17 cellular contexts compared by ENCODE assay signal in the genomic region with DNA sequence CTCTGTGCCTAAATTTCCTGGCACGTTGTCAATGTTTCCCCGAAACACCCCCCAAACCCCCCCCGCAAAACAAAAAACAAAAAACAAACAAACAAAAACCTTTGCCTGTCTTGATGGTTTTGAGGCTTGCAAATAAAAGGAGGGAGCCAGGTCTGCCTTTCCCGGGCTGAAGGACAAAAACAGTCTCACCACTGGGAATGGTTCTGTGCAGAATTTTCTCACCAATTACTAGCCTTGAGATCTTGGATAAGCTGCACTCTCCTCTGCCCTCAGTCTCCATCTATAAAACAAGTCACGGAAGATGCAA. TPM values are rescaled to one million over a fixed set of nuclear protein-coding genes. Genes with fewer than 3 reads are reported as not detected.
DNase-seq lines count a peak whose midpoint lies in the region; ATAC-seq, FAIRE-seq and TF ChIP-seq lines count a peak whose summit lies in the region.
"Had no signal": no experiment of that assay in that cellular context is flagged by ENCODE, and none has a peak within 500 bp of the region (broad histone marks: within the 10 kb centered on the region; RNA-seq: fewer than 3 reads in every experiment).

No MANE protein-coding gene starts in this region.

- dilution Hi-C loops in keratinocyte (cut with MboI; ENCODE audit: extremely low pct_ligation_motif_present, low sequenced_read_pairs): no loop called here

- no TSS peak for BruUV-seq in OCI-LY7 (replicated peaks; lab: Mats Ljungman, UMichigan)

- H3K36me3 ChIP-seq in BLaER1 (no peaks in the 10 kb centered on the region), DOHH2 (ENCODE audit: control insufficient read depth, low read length) (no peaks in the 10 kb centered on the region), OCI-LY7 (ENCODE audit: insufficient read depth, low read length) (no peaks in the 10 kb centered on the region), keratinocyte (ENCODE audit: control insufficient read depth in 2 of 2, extremely low read depth in 1 of 2, insufficient read depth in 2 of 2, low read length in 2 of 2) (no peaks in the 10 kb centered on the region)

- POLR2A ChIA-PET in OCI-LY7 (lab: Charles Lee): interaction anchor here (0.5 to 1.2 kb wide), 2 partner anchors 35 to 282 kb away, joined by 4 to 7 read pairs; no protein-coding TSS in a partner anchor

- H3K9me2 ChIP-seq in DOHH2 (replicated peaks; ENCODE audit: control insufficient read depth, low read length): no peaks in the 10 kb centered on the region
- H3K9me2 ChIP-seq in OCI-LY7 (ENCODE audit: insufficient read depth, low read length): no peaks in the 10 kb centered on the region

- no peak for ATAC-seq in GM19452 (IDR thresholded peaks at IDR 0.05; ENCODE audit: unreplicated experiment)
- ATAC-seq: CD8-positive, alpha-beta T cell; left colon had no signal

- H3K4me2 ChIP-seq in BLaER1: peak overlapping the region; percentile 21; the same call in 1 of the 2 replicates
- H3K4me2 ChIP-seq in DOHH2 (ENCODE audit: low read length): peak overlapping the region; percentile 44
- H3K4me2 ChIP-seq in OCI-LY7 (ENCODE audit: low read length): peak overlapping the region; percentile 53
- peak overlapping the region; percentile 30 for H3K4me2 ChIP-seq in keratinocyte (ENCODE audit: control insufficient read depth, extremely low read depth, insufficient read depth, low read depth, low read length)

- H3K9ac ChIP-seq in BLaER1: no peak overlapping the region
- H3K9ac ChIP-seq in keratinocyte (ENCODE audit: control insufficient read depth, extremely low read depth, insufficient read depth, low read length): no peak overlapping the region

- no peak for FAIRE-seq in keratinocyte (lab: Jason Lieb, UNC)
- FAIRE-seq: HTR-8/SVneo had no signal

- H3K4me3 ChIP-seq in BLaER1 (0 out of 2 replicates have a peak overlapping the region, but pooled peaks have one; percentile 2), DOHH2 (ENCODE audit: low read length) (peak overlapping the region; percentile 20; the same call in 1 of the 2 replicates), OCI-LY7 (ENCODE audit: low read depth, low read length, poor library complexity, severe bottlenecking) (peak overlapping the region; percentile 36), keratinocyte (ENCODE audit: control insufficient read depth in 2 of 3, extremely low read depth in 1 of 3, insufficient read depth in 2 of 3, low read depth in 1 of 3, low read length in 3 of 3) (no peak overlapping the region)

- no peaks in the 10 kb centered on the region for H3K79me2 ChIP-seq in DOHH2 (ENCODE audit: control insufficient read depth, low read length)
- no peaks in the 10 kb centered on the region for H3K79me2 ChIP-seq in OCI-LY7 (ENCODE audit: insufficient read depth, low read depth, low read length)
- H3K79me2 ChIP-seq in keratinocyte (ENCODE audit: control insufficient read depth, insufficient read depth, low read length): no peaks in the 10 kb centered on the region

- no peaks in the 10 kb centered on the region for H3F3A ChIP-seq in DOHH2 (ENCODE audit: control insufficient read depth, insufficient read depth)

- CTCF ChIA-PET in OCI-LY7 (lab: Charles Lee; ENCODE audit: unreplicated experiment): no interaction called here

- TF ChIP-seq CTCF in DOHH2 (IDR thresholded peaks at IDR 0.05; ENCODE audit: low read depth, low read length, poor library complexity, severe bottlenecking): no peak
- TF ChIP-seq CTCF in OCI-LY7 (conservative IDR thresholded peaks at IDR 0.05; ENCODE audit: low read length): no peak
- TF ChIP-seq CTCF in keratinocyte (optimal IDR thresholded peaks at IDR 0.05 in 1 of 3, IDR thresholded peaks at IDR 0.05 in 1 of 3, conservative IDR thresholded peaks at IDR 0.05 in 1 of 3; ENCODE audit: extremely low read depth in 1 of 3, insufficient read depth in 2 of 3, low read length in 3 of 3): no peak

- H3K27ac ChIP-seq in BLaER1 (no peak overlapping the region), DOHH2 (ENCODE audit: low read depth, low read length) (no peak overlapping the region), OCI-LY7 (ENCODE audit: low read depth, low read length, poor library complexity, severe bottlenecking) (no peak overlapping the region), keratinocyte (ENCODE audit: control insufficient read depth, insufficient read depth, low read length) (no peak overlapping the region)

- no peaks in the 10 kb centered on the region for H3K9me1 ChIP-seq in keratinocyte (ENCODE audit: control insufficient read depth, extremely low read depth, insufficient read depth, low read length)

- DNase-seq in OCI-LY7 (ENCODE audit: low spot score) (no peak), keratinocyte (ENCODE audit: low read depth, low spot score) (no peak), posterior vena cava (ENCODE audit: low spot score) (no peak), cardiac septum (ENCODE audit: low spot score) (no peak)
- DNase-seq: CD8-positive, alpha-beta T cell; effector memory CD4-positive, alpha-beta T cell; GDM1; hypothalamus; left colon; NCI-H1092; posterior cingulate gyrus; substantia nigra had no signal

- H3K9me3 ChIP-seq in BLaER1 (peaks cover 42% of the 10 kb centered on the region), DOHH2 (ENCODE audit: control insufficient read depth, insufficient read depth, low read length) (peaks cover 3% of the 10 kb centered on the region; the same call in 1 of the 2 replicates), OCI-LY7 (ENCODE audit: low read length) (no peaks in the 10 kb centered on the region), keratinocyte (ENCODE audit: control insufficient read depth, low read depth, low read length) (peaks cover 11% of the 10 kb centered on the region)

- H2AFZ ChIP-seq in OCI-LY7 (ENCODE audit: low read length) (no peak overlapping the region), keratinocyte (ENCODE audit: control insufficient read depth, low read length) (no peak overlapping the region)

- H4K20me1 ChIP-seq in BLaER1: peaks cover 45% of the 10 kb centered on the region; the same call in 1 of the 2 replicates
- H4K20me1 ChIP-seq in DOHH2 (ENCODE audit: control insufficient read depth, insufficient read depth, low read depth, low read length): no peaks in the 10 kb centered on the region
- no peaks in the 10 kb centered on the region for H4K20me1 ChIP-seq in OCI-LY7 (ENCODE audit: insufficient read depth, low read length)
- H4K20me1 ChIP-seq in keratinocyte (ENCODE audit: control insufficient read depth, extremely low read depth, insufficient read depth, low read length): no peaks in the 10 kb centered on the region

- H3K27me3 ChIP-seq in BLaER1 (peaks cover 100% of the 10 kb centered on the region), DOHH2 (ENCODE audit: control insufficient read depth, low read length) (peaks cover 63% of the 10 kb centered on the region), keratinocyte (ENCODE audit: control insufficient read depth, extremely low read depth, insufficient read depth, low read length) (peaks cover 99% of the 10 kb centered on the region)

- peaks cover 11% of the 10 kb centered on the region for H3K4me1 ChIP-seq in BLaER1
- peaks cover 18% of the 10 kb centered on the region for H3K4me1 ChIP-seq in DOHH2 (ENCODE audit: control insufficient read depth, low read length)
- H3K4me1 ChIP-seq in OCI-LY7 (ENCODE audit: insufficient read depth, low read length, poor library complexity, severe bottlenecking): peaks cover 13% of the 10 kb centered on the region
- peaks cover 3% of the 10 kb centered on the region for H3K4me1 ChIP-seq in keratinocyte (ENCODE audit: control insufficient read depth, extremely low read depth, insufficient read depth, low read length)

- intact Hi-C loops in OCI-LY7 (cut with micrococcal nuclease; ENCODE audit: unreplicated experiment): no loop called here
- intact Hi-C loops in posterior vena cava (cut with DNase I): no loop called here
- intact Hi-C loops in cardiac septum (cut with DNase I): no loop called here

RNA-seq across cellular contexts. Expression of a gene that starts 15.5 kb away (rescaled TPM):
- total RNA-seq in OCI-LY7 (2014; rRNA removed; shearing (Covaris generic)): 0.51 and 0.57 TPM in 2 replicates
- total RNA-seq in OCI-LY7 (2022) (0.63 and 0.79 TPM in 2 replicates), posterior vena cava (under 1 TPM in 1 of 2 donors, not detected in 1; 0.19 TPM), cardiac septum (0.30 TPM)
- polyA plus RNA-seq in keratinocyte: 0.01 to 0.04 TPM (median 0.02 TPM) in 3 replicates
- not detected for polyA plus RNA-seq in keratinocyte (2011; ENCODE audit: low read depth)
- polyA plus RNA-seq in keratinocyte (2011; cell fraction: cytosol; rRNA removed): not detected in 2 replicates
- polyA plus RNA-seq in keratinocyte (2011; cell fraction: nucleus; rRNA removed): 0.05 and 0.08 TPM in 2 replicates
- polyA plus RNA-seq in keratinocyte (2012; ENCODE audit: low replicate concordance): 0.06 TPM in 1 of 2 replicates, not detected in the other
- polyA minus RNA-seq in keratinocyte: 0.46 TPM in 1 of 3 replicates, not detected in the others
- polyA minus RNA-seq in keratinocyte (2011; cell fraction: cytosol; rRNA and poly(A)+ RNA removed): not detected
- not detected in 2 replicates for polyA minus RNA-seq in keratinocyte (2011; cell fraction: nucleus; rRNA and poly(A)+ RNA removed)
- total RNA-seq: activated CD8-positive, alpha-beta memory T cell treated with anti-CD3 and anti-CD28 coated beads for 36 hours; CD8-positive, alpha-beta T cell had no signal

RNA-seq across cellular contexts. Expression of a gene that starts 44.6 kb away (rescaled TPM):
- total RNA-seq in OCI-LY7 (2014; rRNA removed; shearing (Covaris generic)): 30.8 and 59.4 TPM in 2 replicates
- 23.0 and 27.0 TPM in 2 replicates for total RNA-seq in OCI-LY7 (2022)
- 11.2 to 19.7 TPM (median 11.6 TPM) in 3 replicates for polyA plus RNA-seq in keratinocyte
- polyA plus RNA-seq in keratinocyte (2011; ENCODE audit: low read depth): 11.0 TPM
- polyA plus RNA-seq in keratinocyte (2011; cell fraction: cytosol; rRNA removed): 9.6 and 17.4 TPM in 2 replicates
- polyA plus RNA-seq in keratinocyte (2011; cell fraction: nucleus; rRNA removed): 10.8 and 13.7 TPM in 2 replicates
- 9.0 and 9.7 TPM in 2 replicates for polyA plus RNA-seq in keratinocyte (2012; ENCODE audit: low replicate concordance)
- 0.79 to 6.7 TPM (median 2.8 TPM) in 3 replicates for polyA minus RNA-seq in keratinocyte
- polyA minus RNA-seq in keratinocyte (2011; cell fraction: cytosol; rRNA and poly(A)+ RNA removed): 7.5 TPM
- polyA minus RNA-seq in keratinocyte (2011; cell fraction: nucleus; rRNA and poly(A)+ RNA removed): 7.1 and 11.3 TPM in 2 replicates
- total RNA-seq in posterior vena cava: 10 to 100 TPM; 13.9 TPM
- total RNA-seq in cardiac septum: 25.9 TPM

Comparison
In these comparisons a context has a peak if more than half of its experiments do, and no peak if none do; other contexts are left out.
1. H3K4me3 ChIP-seq: peak in BLaER1 (single experiment), DOHH2 (single experiment) and OCI-LY7 (single experiment); none in keratinocyte (0 of 3).
2. Peak in every context shown above with its lines, with median percentiles within 50 percentile points of each other: H3K4me2 ChIP-seq.